Comparison of ENCODE assay signal across 11 cellular contexts in genomic region chr9:105510024-105510423, GRCh38. TPM values are rescaled to one million over a fixed set of nuclear protein-coding genes. Genes with fewer than 3 reads are reported as not detected.
DNase-seq lines count a peak whose midpoint lies in the region; ATAC-seq, FAIRE-seq and TF ChIP-seq lines count a peak whose summit lies in the region.
"Had no signal": no experiment of that assay in that cellular context is flagged by ENCODE, and none has a peak within 500 bp of the region (broad histone marks: within the 10 kb centered on the region; RNA-seq: fewer than 3 reads in every experiment).

No MANE protein-coding gene starts in this region.

- 33% methylated on average over 1 of the region's 1 CpG for WGBS in K562 (ENCODE audit: insufficient coverage, low coverage, missing lambda C conversion rate)
- WGBS in stomach, 5 donors, result 78 to 93% (median 85%) methylated on average over 1 of the region's 1 CpG

- H3K9me1 ChIP-seq in K562 (ENCODE audit: control insufficient read depth, insufficient read depth, low read length), result no peaks in the 10 kb centered on the region

- POLR2A ChIA-PET in AG04449 (lab: Yijun Ruan, JAX) (no interaction called here), K562 (lab: Yijun Ruan, JAX) (no interaction called here)

- H3K36me3 ChIP-seq in K562 (ENCODE audit: control insufficient read depth, insufficient read depth, low read length) (peaks cover 2% of the 10 kb centered on the region; the same call in 1 of the 3 replicates), stomach (peaks cover 0 to 15% (median 4%) of the 10 kb centered on the region in 4 donors)
- H3K36me3 ChIP-seq: pancreas had no signal

- no peaks in the 10 kb centered on the region for H3K9me3 ChIP-seq in K562 (replicated peaks; ENCODE audit: control insufficient read depth, insufficient read depth, low read depth, low read length)
- no peaks in the 10 kb centered on the region for H3K9me3 ChIP-seq in stomach
- H3K9me3 ChIP-seq: esophagus squamous epithelium, pancreas had no signal

- no peak overlapping the region for H3K4me2 ChIP-seq in K562 (ENCODE audit: insufficient read depth, low read length)

- no peak for TF ChIP-seq EP300 in K562 (IDR thresholded peaks at IDR 0.05; ENCODE audit: low read length)
- no peak for TF ChIP-seq EP300 in stomach (IDR thresholded peaks at IDR 0.05)

- TF ChIP-seq CTCF in AG04449 (IDR thresholded peaks at IDR 0.05; ENCODE audit: insufficient read depth, low read length, missing control alignments), result no peak
- no peak for TF ChIP-seq CTCF in K562 (IDR thresholded peaks at IDR 0.05 in 2 of 3, conservative IDR thresholded peaks at IDR 0.05 in 1 of 3; ENCODE audit: insufficient read depth in 2 of 3, low read depth in 1 of 3, low read length in 3 of 3)
- TF ChIP-seq CTCF in stomach (IDR thresholded peaks at IDR 0.05), result no peak

- no TSS peak for BruUV-seq in K562 (replicated peaks; lab: Mats Ljungman, UMichigan)

- no peak overlapping the region for H3K4me3 ChIP-seq in AG04449 (ENCODE audit: low read depth, low read length)
- no peak overlapping the region for H3K4me3 ChIP-seq in K562
- no peak overlapping the region for H3K4me3 ChIP-seq in stomach
- H3K4me3 ChIP-seq: esophagus squamous epithelium, pancreas had no signal

- intact Hi-C loops in K562 (cut with micrococcal nuclease), result no loop called here
- intact Hi-C loops in stomach (cut with DNase I; ENCODE audit: low total_unique reads), result no loop called here

- TF ChIP-seq RAD21 in K562 (CRISPR knock-in tag; conservative IDR thresholded peaks at IDR 0.05 in 1 of 2, IDR thresholded peaks at IDR 0.05 in 1 of 2), result no peak

- H3K27ac ChIP-seq in K562 (ENCODE audit: extremely low read depth, low read depth, low read length) (no peak overlapping the region), stomach (no peak overlapping the region)
- H3K27ac ChIP-seq: C4-2B, esophagus squamous epithelium, pancreas had no signal

- CTCF ChIA-PET in AG04449 (lab: Yijun Ruan, JAX), result no interaction called here
- CTCF ChIA-PET in K562 (lab: Yijun Ruan, JAX; ENCODE audit: low intra/inter-chr PET ratio), result no interaction called here

- H4K20me1 ChIP-seq in K562 (replicated peaks; ENCODE audit: control insufficient read depth, insufficient read depth, low read length), result no peaks in the 10 kb centered on the region

- H3K27me3 ChIP-seq in K562 (ENCODE audit: control insufficient read depth in 2 of 2, insufficient read depth in 2 of 2, low read length in 2 of 2) (no peaks in the 10 kb centered on the region), stomach (no peaks in the 10 kb centered on the region)
- H3K27me3 ChIP-seq: esophagus squamous epithelium, pancreas had no signal

- H3K4me1 ChIP-seq in K562 (replicated peaks in 1 of 2; ENCODE audit: control insufficient read depth in 2 of 2, insufficient read depth in 2 of 2, low read length in 2 of 2) (no peaks in the 10 kb centered on the region), stomach (peaks cover 0 to 11% (median 0%) of the 10 kb centered on the region in 4 donors)
- H3K4me1 ChIP-seq: esophagus squamous epithelium had no signal

- TF ChIP-seq POLR2A in K562 (conservative IDR thresholded peaks at IDR 0.05), result no peak
- no peak for TF ChIP-seq POLR2A in stomach (IDR thresholded peaks at IDR 0.05)

- H2AFZ ChIP-seq in K562 (ENCODE audit: low read depth, low read length), result no peak overlapping the region

- no peaks in the 10 kb centered on the region for H3K79me2 ChIP-seq in K562 (ENCODE audit: control insufficient read depth, insufficient read depth, low read length)

- ATAC-seq in GM19035 (IDR thresholded peaks at IDR 0.05; ENCODE audit: unreplicated experiment), result peak; percentile 60
- peak; percentile 55 for ATAC-seq in HG03064 (IDR thresholded peaks at IDR 0.05; ENCODE audit: low read depth, unreplicated experiment)
- no peak for ATAC-seq in K562
- ATAC-seq in GM21737 (IDR thresholded peaks at IDR 0.05; ENCODE audit: unreplicated experiment), result no peak

- H3K9ac ChIP-seq in K562 (ENCODE audit: insufficient read depth in 1 of 2, low read depth in 2 of 2, low read length in 2 of 2), result no peak overlapping the region

- FAIRE-seq in K562 (lab: Jason Lieb, UNC), result peak; percentile 32
- FAIRE-seq: pancreas had no signal

- peak; percentile 47 for DNase-seq in AG04449 (ENCODE audit: low read depth, low spot score)
- no peak for DNase-seq in K562 (ENCODE audit: extremely low read depth in 1 of 4, low spot score in 3 of 4)
- DNase-seq in NCI-H187 (lab: John Stamatoyannopoulos, UW), result no peak
- DNase-seq in middle frontal gyrus (ENCODE audit: extremely low spot score, low spot score), result no peak
- no peak for DNase-seq in stomach
- DNase-seq: esophagus squamous epithelium, pancreas had no signal

- in situ Hi-C loops in K562 (cut with MboI), result no loop called here

TF ChIP-seq in K562, 482 proteins besides CTCF, POLR2A, EP300 and RAD21:
- no peak for TF ChIP-seq CTCFL (IDR thresholded peaks at IDR 0.05; ENCODE audit: borderline replicate concordance, insufficient read depth, low read depth, low read length, poor library complexity, severe bottlenecking)
- TF ChIP-seq ZNF707 (CRISPR knock-in tag; conservative IDR thresholded peaks at IDR 0.05), result no peak
- TF ChIP-seq POU5F1 (IDR thresholded peaks at IDR 0.05; ENCODE audit: borderline replicate concordance, low read depth, low read length, partially characterized antibody), result no peak
- no peak for TF ChIP-seq DPF2 (IDR thresholded peaks at IDR 0.05)
- no peak for TF ChIP-seq CREBBP (IDR thresholded peaks at IDR 0.05; ENCODE audit: low read depth, low read length)
- no peak for TF ChIP-seq SMARCA5 (IDR thresholded peaks at IDR 0.05)
- no peak for TF ChIP-seq U2AF1 (optimal IDR thresholded peaks at IDR 0.05; ENCODE audit: low read depth, low read length)
- no peak for TF ChIP-seq ZBTB8A (IDR thresholded peaks at IDR 0.05; ENCODE audit: partially characterized antibody)
- no peak for TF ChIP-seq ZNF3 (CRISPR knock-in tag; IDR thresholded peaks at IDR 0.05)
- no peak for TF ChIP-seq ATF3 (IDR thresholded peaks at IDR 0.05)
- no peak for TF ChIP-seq ATF3 (CRISPR knock-in tag; conservative IDR thresholded peaks at IDR 0.05)
- TF ChIP-seq ZNF76 (CRISPR knock-in tag; IDR thresholded peaks at IDR 0.05; ENCODE audit: borderline replicate concordance), result no peak

RNA-seq across cellular contexts. Expression of gene FKTN, which starts 47.9 kb away (rescaled TPM):
- total RNA-seq in K562 (2011; cell fraction: chromatin; rRNA removed; ENCODE audit: low replicate concordance), result 13.5 and 45.9 TPM in 2 replicates
- total RNA-seq in K562 (2011; cell fraction: nucleolus; rRNA removed), result 2.3 and 10.0 TPM in 2 replicates
- total RNA-seq in K562 (2011; cell fraction: nucleoplasm; rRNA removed), result 13.3 and 19.0 TPM in 2 replicates
- 5.3 and 5.4 TPM in 2 replicates for total RNA-seq in K562 (2014; rRNA removed)
- 16.3 and 18.3 TPM in 2 replicates for total RNA-seq in K562 (2014; rRNA removed; fragmentation: Illumina TruSeq; extraction: Trizol)
- total RNA-seq in K562 (2015; rRNA removed; fragmentation: Illumina TruSeq; extraction: Trizol), result 9.5 and 11.4 TPM in 2 replicates
- total RNA-seq in K562 (2021), result 10.1 and 10.4 TPM in 2 replicates
- 8.4 and 13.9 TPM in 2 replicates for polyA plus RNA-seq in K562 (2011; rRNA removed)
- 1.6 and 2.3 TPM in 2 replicates for polyA plus RNA-seq in K562 (2011; cell fraction: cytosol; rRNA removed)
- 15.2 and 15.7 TPM in 2 replicates for polyA plus RNA-seq in K562 (2011; cell fraction: nucleus; rRNA removed)
- polyA plus RNA-seq in K562 (2012), result 6.1 and 9.0 TPM in 2 replicates
- polyA plus RNA-seq in K562 (2014; fragmentation: Illumina TruSeq; extraction: Trizol), result 10.5 and 12.6 TPM in 2 replicates
- 1 to 10 TPM; 5.9 to 6.0 TPM for polyA plus RNA-seq in K562 (2014; fragmentation: Nextera tagmentation; extraction: Ambion mirVana)
- polyA plus RNA-seq in K562 (2014; rRNA removed), result 7.5 and 7.9 TPM in 2 replicates
- polyA minus RNA-seq in K562 (2011; rRNA and poly(A)+ RNA removed), result 18.7 and 22.8 TPM in 2 replicates
- 4.2 and 6.0 TPM in 2 replicates for polyA minus RNA-seq in K562 (2011; cell fraction: cytosol; rRNA and poly(A)+ RNA removed)
- 12.1 and 22.5 TPM in 2 replicates for polyA minus RNA-seq in K562 (2011; cell fraction: nucleus; rRNA and poly(A)+ RNA removed)
- 10 to 100 TPM in 2 of 5 donors, 1 to 10 TPM in 3; 1.7 to 39.7 (median 8.5) TPM for total RNA-seq in stomach
- 1 to 10 TPM; 1.8 to 3.6 (median 3.1) TPM for polyA plus RNA-seq in stomach

Comparison
In these comparisons a context has a peak if more than half of its experiments do, and no peak if none do; other contexts are left out.
1. ATAC-seq: peak in GM19035 (single experiment) and HG03064 (single experiment); none in K562 (single experiment) and GM21737 (single experiment).